11 cellular contexts compared by ENCODE assay signal in the genomic region with DNA sequence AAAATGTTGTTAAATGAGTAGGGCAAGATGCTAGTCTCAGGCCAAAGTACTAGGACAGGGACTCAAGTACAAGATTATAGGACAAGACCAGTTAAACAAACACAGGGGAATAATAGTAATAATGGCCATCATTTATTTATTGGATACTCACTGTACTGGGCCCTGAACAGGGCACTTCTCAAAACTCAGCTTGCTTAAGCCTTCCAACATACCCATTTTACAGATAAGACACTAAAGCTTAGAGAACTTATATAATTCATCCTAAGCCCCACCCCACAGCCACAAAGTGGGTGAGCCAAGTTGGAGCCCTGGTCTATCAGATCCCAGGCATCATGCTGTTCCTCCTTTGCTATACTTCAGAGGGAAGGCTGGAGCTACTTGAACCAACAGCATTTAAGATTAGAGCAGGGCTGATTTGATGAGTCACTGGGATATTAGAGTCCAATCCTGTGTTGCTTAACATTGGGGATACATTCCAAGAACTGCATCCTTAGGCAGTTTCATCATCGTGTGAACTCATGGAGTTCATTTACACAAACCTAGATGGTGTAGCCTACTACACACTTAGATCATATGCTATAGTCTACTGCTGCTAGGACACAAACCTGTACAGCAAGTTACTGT.
DNase-seq lines count a peak whose midpoint lies in the region; ATAC-seq and TF ChIP-seq lines count a peak whose summit lies in the region.
"Had no signal": no experiment of that assay in that cellular context is flagged by ENCODE, and none has a peak within 500 bp of the region (broad histone marks: within the 10 kb centered on the region; RNA-seq: fewer than 3 reads in every experiment).

No MANE protein-coding gene starts in this region.

- H3K27ac ChIP-seq in thoracic aorta (no peak overlapping the region), substantia nigra (ENCODE audit: low read depth, low read length, poor library complexity, severe bottlenecking) (no peak overlapping the region)
- H3K27ac ChIP-seq: 22Rv1, coronary artery, KMS-11 had no signal

- H3K36me3 ChIP-seq in thoracic aorta: no peaks in the 10 kb centered on the region

- intact Hi-C loops in left ventricle myocardium superior (cut with micrococcal nuclease): no loop called here

- TF ChIP-seq CTCF in thoracic aorta (IDR thresholded peaks at IDR 0.05): no peak
- no peak for TF ChIP-seq CTCF in GM10266 (IDR thresholded peaks at IDR 0.05; ENCODE audit: control insufficient read depth, insufficient read depth, low read depth, missing control alignments)

- H3K4me3 ChIP-seq in thoracic aorta: no peak overlapping the region
- H3K4me3 ChIP-seq: coronary artery had no signal

- ATAC-seq in left ventricle myocardium superior (peak; percentile 49), thoracic aorta (ENCODE audit: insufficient number of reproducible peaks, low FRiP score, low read depth) (peak; percentile 34)

- DNase-seq in NCI-H446 treated with DMSO at 0.1 percent for 48 hours (lab: John Stamatoyannopoulos, UW): peak; percentile 17
- no peak for DNase-seq in NCI-H446 (lab: John Stamatoyannopoulos, UW)
- peak; percentile 98 for DNase-seq in amniotic epithelial cell (ENCODE audit: low read depth)
- DNase-seq in left ventricle myocardium superior: no peak
- DNase-seq in thoracic aorta (ENCODE audit: low spot score): no peak
- no peak for DNase-seq in GM10266 (ENCODE audit: extremely low spot score)
- no peak for DNase-seq in NOMO-1 treated with dmso at 0.1 percent for 144 hours (lab: John Stamatoyannopoulos, UW; ENCODE audit: unreplicated experiment)
- DNase-seq in substantia nigra (lab: John Stamatoyannopoulos, UW): no peak

- H3K27me3 ChIP-seq in thoracic aorta (replicated peaks; ENCODE audit: insufficient read depth): no peaks in the 10 kb centered on the region

- no peaks in the 10 kb centered on the region for H3K9me3 ChIP-seq in thoracic aorta

- no peaks in the 10 kb centered on the region for H3K4me1 ChIP-seq in thoracic aorta (ENCODE audit: control insufficient read depth in 1 of 2, low read depth in 2 of 2)

Comparison
In these comparisons a context has a peak if more than half of its experiments do, and no peak if none do; other contexts are left out.
1. DNase-seq: peak in NCI-H446 treated with DMSO at 0.1 percent for 48 hours (single experiment) and amniotic epithelial cell (single experiment); none in NCI-H446 (0 of 2), left ventricle myocardium superior (single experiment), thoracic aorta (single experiment), GM10266 (single experiment), NOMO-1 treated with dmso at 0.1 percent for 144 hours (single experiment) and substantia nigra (0 of 49).